9 cellular contexts compared by ENCODE assay signal in genomic region chr10:119817991-119818888, GRCh38. TPM values are rescaled to one million over a fixed set of nuclear protein-coding genes. Genes with fewer than 3 reads are reported as not detected.
DNase-seq lines count a peak whose midpoint lies in the region; ATAC-seq and TF ChIP-seq lines count a peak whose summit lies in the region.
"Had no signal": no experiment of that assay in that cellular context is flagged by ENCODE, and none has a peak within 500 bp of the region (broad histone marks: within the 10 kb centered on the region; RNA-seq: fewer than 3 reads in every experiment).

No MANE protein-coding gene starts in this region.

- H3K36me3 ChIP-seq in H7 (replicated peaks; ENCODE audit: control insufficient read depth, insufficient read depth, low read length) (peaks cover 4% of the 10 kb centered on the region), iPS-18a (ENCODE audit: control insufficient read depth, low read depth, low read length) (peaks cover 11% of the 10 kb centered on the region)

- H3K4me3 ChIP-seq in H7 (ENCODE audit: insufficient read depth, low read depth, low read length) (peak overlapping the region; percentile 62), iPS-18a (ENCODE audit: low read length) (peak overlapping the region; percentile 71), retinal pigment epithelial cell (ENCODE audit: low read length) (peak overlapping the region; percentile 47)

- no peaks in the 10 kb centered on the region for H3K9me3 ChIP-seq in iPS-18a (ENCODE audit: control insufficient read depth, low read depth, low read length)

- DNase-seq in H7 (peak; percentile 94), caudate nucleus (lab: John Stamatoyannopoulos, UW) (peak in 54 of 61 donors; percentile 6 to 80 (median 48)), retinal pigment epithelial cell (ENCODE audit: low read depth) (peak; percentile 17), NCI-H1930 (lab: John Stamatoyannopoulos, UW) (no peak), cerebellar nuclear complex (lab: John Stamatoyannopoulos, UW) (no peak)
- DNase-seq: activated B cell treated with CpG ODN at 0.5 μM for 24 hours had no signal

- ATAC-seq in HG02840 (IDR thresholded peaks at IDR 0.05; ENCODE audit: low FRiP score, unreplicated experiment) (no peak), HG03175 (IDR thresholded peaks at IDR 0.05; ENCODE audit: unreplicated experiment) (no peak)

- H3K27me3 ChIP-seq in H7 (ENCODE audit: control insufficient read depth, insufficient read depth, low read length) = no peaks in the 10 kb centered on the region
- H3K27me3 ChIP-seq in iPS-18a (ENCODE audit: control insufficient read depth, insufficient read depth, low read length) = no peaks in the 10 kb centered on the region

- H3K27ac ChIP-seq in caudate nucleus (ENCODE audit: low read depth, low read length) (peak overlapping the region; percentile 20), iPS-18a (ENCODE audit: low read length) (peak overlapping the region; percentile 69)

- peak; percentile 28 for TF ChIP-seq CTCF in retinal pigment epithelial cell (conservative IDR thresholded peaks at IDR 0.05; ENCODE audit: low read depth, low read length)

- no peaks in the 10 kb centered on the region for H3K4me1 ChIP-seq in iPS-18a (ENCODE audit: control insufficient read depth, low read depth, low read length)

- peak overlapping the region; percentile 83 for H3K9ac ChIP-seq in iPS-18a (ENCODE audit: low read length)

RNA-seq across cellular contexts. Expression of gene MCMBP, which starts 54.4 kb away (rescaled TPM):
- total RNA-seq in H7 (2014; rRNA removed; shearing (Covaris generic)) = 82.8 and 84.4 TPM in 2 replicates

Comparison
In these comparisons a context has a peak if more than half of its experiments do, and no peak if none do; other contexts are left out.
1. DNase-seq: peak in H7 (single experiment), caudate nucleus (54 of 61) and retinal pigment epithelial cell (single experiment); none in NCI-H1930 (0 of 2) and cerebellar nuclear complex (0 of 2).
2. Peak in every context shown above with its lines, with median percentiles within 50 percentile points of each other: H3K4me3 ChIP-seq.